In the genomic region with DNA sequence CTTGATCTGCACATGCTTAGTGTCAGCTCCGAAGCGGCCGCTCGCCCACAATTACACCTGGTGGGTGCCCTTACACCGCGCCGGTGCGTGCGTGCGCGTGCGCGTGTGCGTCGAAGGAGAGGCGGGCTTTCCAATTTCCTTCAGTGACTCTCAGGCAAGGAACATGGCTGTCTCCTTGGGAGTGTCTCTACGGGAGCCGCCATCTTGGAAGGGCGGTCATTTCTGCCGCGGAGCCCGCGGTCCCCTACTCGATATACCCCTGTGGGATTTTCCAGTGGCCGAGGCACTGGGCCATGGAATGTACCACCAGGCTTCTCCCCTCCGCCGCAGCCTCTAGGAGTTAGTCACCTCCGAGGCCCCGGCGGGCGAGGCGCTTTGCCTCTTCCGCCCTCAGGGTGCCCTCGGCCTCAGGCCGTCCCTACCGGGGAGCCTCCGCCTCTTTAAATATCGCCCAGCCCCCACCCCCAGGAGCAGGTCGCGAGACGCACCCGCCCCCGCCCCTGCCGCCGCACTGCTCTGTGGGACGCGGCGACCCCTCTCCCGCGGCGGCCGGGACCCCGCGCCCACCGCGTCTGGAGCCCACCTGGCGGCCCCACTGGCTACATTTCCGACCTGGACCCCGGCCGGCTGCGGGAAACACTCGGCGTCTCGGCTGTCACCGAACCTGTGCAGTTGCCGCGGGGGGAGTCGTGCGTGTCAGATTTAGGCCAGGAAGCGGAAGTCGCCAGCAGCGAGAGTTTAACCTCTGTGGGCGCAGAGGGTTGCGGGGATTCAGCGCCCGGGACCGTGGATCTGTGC, we compare ENCODE assay signal across 8 cellular contexts. TPM values are rescaled to one million over a fixed set of nuclear protein-coding genes. Genes with fewer than 3 reads are reported as not detected.
A peak's percentile ranks its signal among the peaks of the same experiment; 100 is the strongest.
DNase-seq lines count a peak whose midpoint lies in the region; ATAC-seq and TF ChIP-seq lines count a peak whose summit lies in the region.

Gene ZNF41, minus strand, starts transcription at position 711 of the 798 bp plus-strand sequence. CDS start 15,741 bp downstream, outside the sequence.

- peak; percentile 51 for TF ChIP-seq POLR2A in GM19099 (IDR thresholded peaks at IDR 0.05; ENCODE audit: extremely low read depth, insufficient read length, low read depth)

- peak within 1 kb of the TSS; percentile 71 for H3K4me3 ChIP-seq in AG10803 (ENCODE audit: low read length)
- H3K4me3 ChIP-seq in kidney epithelial cell (ENCODE audit: low read depth, low read length), result peak within 1 kb of the TSS; percentile 53

- ATAC-seq in HG03378 (IDR thresholded peaks at IDR 0.05; ENCODE audit: unreplicated experiment), result peak; percentile 78
- ATAC-seq in activated CD4-positive, CD25-positive, alpha-beta regulatory T cell treated with anti-CD3 and anti-CD28 coated beads, Interleukin-2, amount 50 U/mL, for 24 hours, result peak; percentile 89 to 95

- DNase-seq in AG10803 (ENCODE audit: low read depth) (peak; percentile 73), NCI-H446 (lab: John Stamatoyannopoulos, UW) (peak; percentile 52 to 82), cerebellar cortex (ENCODE audit: low spot score) (peak; percentile 89), kidney epithelial cell (ENCODE audit: low read depth) (peak; percentile 55)
- DNase-seq in stimulated activated CD4-positive, alpha-beta T cell treated with anti-CD3 and anti-CD28 coated beads, Interleukin-15, amount 100 ng/mL, for 24 hours, result peak; percentile 83

- no peak for TF ChIP-seq CTCF in AG10803 (conservative IDR thresholded peaks at IDR 0.05; ENCODE audit: low read length)
- no peak for TF ChIP-seq CTCF in kidney epithelial cell (IDR thresholded peaks at IDR 0.05; ENCODE audit: insufficient read depth, low read length, poor library complexity, severe bottlenecking)

- H3K27me3 ChIP-seq in kidney epithelial cell (ENCODE audit: control insufficient read depth, insufficient read depth, low read length), result no peaks in the 10 kb centered on the region

- no peaks in the 10 kb centered on the region for H3K36me3 ChIP-seq in kidney epithelial cell (ENCODE audit: control insufficient read depth, insufficient read depth, low read length)

RNA-seq across cellular contexts. Expression of gene ZNF41, which starts in this region (rescaled TPM):
- 4.1 and 4.5 TPM in 2 replicates for total RNA-seq in kidney epithelial cell

Comparison
In these comparisons a context has a peak if more than half of its experiments do, and no peak if none do; other contexts are left out.
1. Peak in every context shown above with its lines: DNase-seq, ATAC-seq and H3K4me3 ChIP-seq.